In the genomic region with DNA sequence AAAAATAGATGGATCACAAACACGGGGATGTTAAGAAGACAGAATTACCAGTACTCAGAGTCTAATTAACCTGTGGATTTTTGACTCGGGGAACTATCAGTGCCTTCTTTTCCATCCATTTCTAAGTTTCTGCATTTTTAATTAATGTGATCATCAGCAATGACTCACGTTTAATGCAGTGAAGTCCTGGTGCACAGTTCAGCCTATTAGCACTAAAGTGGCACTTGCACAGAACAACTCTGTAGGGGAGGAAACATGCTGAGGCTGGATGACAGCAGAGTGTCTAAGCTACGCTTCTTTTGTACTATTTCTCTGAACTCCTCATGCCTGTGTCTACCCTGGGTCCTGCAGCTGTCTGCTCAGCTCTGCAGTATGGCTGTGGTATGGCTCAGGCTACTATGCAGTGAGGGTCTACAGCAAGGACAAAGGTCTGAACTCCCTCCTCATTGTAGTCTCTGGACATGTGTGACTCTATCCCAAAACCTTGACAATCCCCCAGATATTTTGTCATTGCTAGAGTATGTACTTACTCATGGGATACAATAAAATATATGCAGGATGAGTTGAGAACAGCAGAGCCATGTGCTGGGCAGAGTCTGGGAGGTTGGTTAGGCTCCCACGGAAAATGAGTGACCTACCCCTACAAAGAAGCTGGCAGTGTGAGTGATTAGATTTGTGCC, we compare ENCODE assay signal across 2 cellular contexts.
TF ChIP-seq lines count a peak whose summit lies in the region.

No MANE protein-coding gene starts in this region.

TF ChIP-seq in liver, 16 proteins besides CTCF, POLR2A, EP300 and RAD21:
- TF ChIP-seq, protein P1, sequence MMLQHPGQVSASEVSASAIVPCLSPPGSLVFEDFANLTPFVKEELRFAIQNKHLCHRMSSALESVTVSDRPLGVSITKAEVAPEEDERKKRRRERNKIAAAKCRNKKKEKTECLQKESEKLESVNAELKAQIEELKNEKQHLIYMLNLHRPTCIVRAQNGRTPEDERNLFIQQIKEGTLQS (IDR thresholded peaks at IDR 0.05) = no peak
- TF ChIP-seq RXRA (IDR thresholded peaks at IDR 0.05) = no peak
- no peak for TF ChIP-seq FOXA2 (IDR thresholded peaks at IDR 0.05)

TF ChIP-seq in HepG2, 621 proteins besides CTCF, POLR2A, EP300 and RAD21:
- TF ChIP-seq, protein P2, sequence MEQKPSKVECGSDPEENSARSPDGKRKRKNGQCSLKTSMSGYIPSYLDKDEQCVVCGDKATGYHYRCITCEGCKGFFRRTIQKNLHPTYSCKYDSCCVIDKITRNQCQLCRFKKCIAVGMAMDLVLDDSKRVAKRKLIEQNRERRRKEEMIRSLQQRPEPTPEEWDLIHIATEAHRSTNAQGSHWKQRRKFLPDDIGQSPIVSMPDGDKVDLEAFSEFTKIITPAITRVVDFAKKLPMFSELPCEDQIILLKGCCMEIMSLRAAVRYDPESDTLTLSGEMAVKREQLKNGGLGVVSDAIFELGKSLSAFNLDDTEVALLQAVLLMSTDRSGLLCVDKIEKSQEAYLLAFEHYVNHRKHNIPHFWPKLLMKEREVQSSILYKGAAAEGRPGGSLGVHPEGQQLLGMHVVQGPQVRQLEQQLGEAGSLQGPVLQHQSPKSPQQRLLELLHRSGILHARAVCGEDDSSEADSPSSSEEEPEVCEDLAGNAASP (CRISPR knock-in tag; IDR thresholded peaks at IDR 0.05; ENCODE audit: borderline replicate concordance) = no peak
- TF ChIP-seq ZNF83 (CRISPR knock-in tag; IDR thresholded peaks at IDR 0.05; ENCODE audit: borderline replicate concordance) (no peak), MAZ (IDR thresholded peaks at IDR 0.05; ENCODE audit: borderline replicate concordance, low read depth, low read length) (no peak), MAZ (CRISPR knock-in tag; IDR thresholded peaks at IDR 0.05; ENCODE audit: low read depth) (no peak), ZFAT (CRISPR knock-in tag; conservative IDR thresholded peaks at IDR 0.05) (no peak), KDM1A (CRISPR knock-in tag; IDR thresholded peaks at IDR 0.05) (no peak), PHF8 (CRISPR knock-in tag; IDR thresholded peaks at IDR 0.05) (no peak)
- TF ChIP-seq, protein P3, sequence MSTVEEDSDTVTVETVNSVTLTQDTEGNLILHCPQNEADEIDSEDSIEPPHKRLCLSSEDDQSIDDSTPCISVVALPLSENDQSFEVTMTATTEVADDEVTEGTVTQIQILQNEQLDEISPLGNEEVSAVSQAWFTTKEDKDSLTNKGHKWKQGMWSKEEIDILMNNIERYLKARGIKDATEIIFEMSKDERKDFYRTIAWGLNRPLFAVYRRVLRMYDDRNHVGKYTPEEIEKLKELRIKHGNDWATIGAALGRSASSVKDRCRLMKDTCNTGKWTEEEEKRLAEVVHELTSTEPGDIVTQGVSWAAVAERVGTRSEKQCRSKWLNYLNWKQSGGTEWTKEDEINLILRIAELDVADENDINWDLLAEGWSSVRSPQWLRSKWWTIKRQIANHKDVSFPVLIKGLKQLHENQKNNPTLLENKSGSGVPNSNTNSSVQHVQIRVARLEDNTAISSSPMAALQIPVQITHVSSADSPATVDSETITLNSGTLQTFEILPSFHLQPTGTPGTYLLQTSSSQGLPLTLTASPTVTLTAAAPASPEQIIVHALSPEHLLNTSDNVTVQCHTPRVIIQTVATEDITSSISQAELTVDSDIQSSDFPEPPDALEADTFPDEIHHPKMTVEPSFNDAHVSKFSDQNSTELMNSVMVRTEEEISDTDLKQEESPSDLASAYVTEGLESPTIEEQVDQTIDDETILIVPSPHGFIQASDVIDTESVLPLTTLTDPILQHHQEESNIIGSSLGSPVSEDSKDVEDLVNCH (CRISPR knock-in tag; IDR thresholded peaks at IDR 0.05) = no peak
